Comparison of ENCODE assay signal across 17 cellular contexts in genomic region chr5:41559184-41559583, GRCh38. TPM values are rescaled to one million over a fixed set of nuclear protein-coding genes. Genes with fewer than 3 reads are reported as not detected.
DNase-seq lines count a peak whose midpoint lies in the region; ATAC-seq and TF ChIP-seq lines count a peak whose summit lies in the region.
"Had no signal": no experiment of that assay in that cellular context is flagged by ENCODE, and none has a peak within 500 bp of the region (broad histone marks: within the 10 kb centered on the region; RNA-seq: fewer than 3 reads in every experiment).

No MANE protein-coding gene starts in this region.

- H3K4me3 Mint-ChIP-seq in T-cell (no peak overlapping the region), CD14-positive monocyte (no peak overlapping the region)
- H3K4me3 Mint-ChIP-seq: CD4-positive, alpha-beta memory T cell; GM23338 had no signal

- no peaks in the 10 kb centered on the region for H3K4me1 ChIP-seq in adrenal gland (replicated peaks in 1 of 2)

- peak; percentile 66 for ATAC-seq in GM18498 (IDR thresholded peaks at IDR 0.05; ENCODE audit: unreplicated experiment)
- ATAC-seq in T-cell (replicated peaks in 1 of 4): no peak
- ATAC-seq: GM23338 had no signal

- CTCF ChIA-PET in T-cell (lab: Charles Lee): no interaction called here

- intact Hi-C loops in CD14-positive monocyte (cut with micrococcal nuclease) (no loop called here), adrenal gland (cut with DNase I) (no loop called here)

- H3K27me3 ChIP-seq in adrenal gland: no peaks in the 10 kb centered on the region

- peak; percentile 7 for DNase-seq in NAMALWA (ENCODE audit: low spot score)
- DNase-seq in inferior parietal cortex (ENCODE audit: extremely low spot score): peak; percentile 29
- no peak for DNase-seq in GOT3 (lab: John Stamatoyannopoulos, UW)
- DNase-seq in T-cell: no peak
- no peak for DNase-seq in CD14-positive monocyte (ENCODE audit: low spot score)
- no peak for DNase-seq in adrenal gland
- DNase-seq: Calu3; CD4-positive, alpha-beta memory T cell; COR-L47; DMS53; DMS79 treated with DMSO at 0.1 percent for 48 hours; GF-D8; H7; HCEC 1CT had no signal

- POLR2A ChIA-PET in T-cell (lab: Charles Lee): no interaction called here

- no peaks in the 10 kb centered on the region for H3K4me1 Mint-ChIP-seq in T-cell
- no peaks in the 10 kb centered on the region for H3K4me1 Mint-ChIP-seq in CD14-positive monocyte
- H3K4me1 Mint-ChIP-seq: CD4-positive, alpha-beta memory T cell; GM23338 had no signal

- TF ChIP-seq CTCF in CD14-positive monocyte (IDR thresholded peaks at IDR 0.05) (no peak), adrenal gland (IDR thresholded peaks at IDR 0.05) (no peak)

- no peaks in the 10 kb centered on the region for H3K9me3 ChIP-seq in adrenal gland (replicated peaks in 1 of 3)

- no peaks in the 10 kb centered on the region for H3K36me3 ChIP-seq in adrenal gland (replicated peaks in 1 of 2)

- WGBS in adrenal gland, 4 donors: 32 to 50% (median 43%) methylated on average over 3 of the region's 3 CpGs

- H3K27ac Mint-ChIP-seq in T-cell: no peak overlapping the region
- H3K27ac Mint-ChIP-seq in CD14-positive monocyte: no peak overlapping the region
- H3K27ac Mint-ChIP-seq: CD4-positive, alpha-beta memory T cell; GM23338 had no signal

- H3K36me3 Mint-ChIP-seq in T-cell (no peaks in the 10 kb centered on the region), CD14-positive monocyte (no peaks in the 10 kb centered on the region)
- H3K36me3 Mint-ChIP-seq: CD4-positive, alpha-beta memory T cell had no signal

- TF ChIP-seq POLR2A in adrenal gland (IDR thresholded peaks at IDR 0.05): no peak

- H3K27ac ChIP-seq in adrenal gland: no peak overlapping the region

- H3K27me3 Mint-ChIP-seq in T-cell (no peaks in the 10 kb centered on the region), CD14-positive monocyte (ENCODE audit: low read depth in 3 of 3) (no peaks in the 10 kb centered on the region)
- H3K27me3 Mint-ChIP-seq: CD4-positive, alpha-beta memory T cell had no signal

- H3K4me3 ChIP-seq in adrenal gland: no peak overlapping the region
- H3K4me3 ChIP-seq: GM23338 had no signal

- peaks cover 4 to 15% (median 8%) of the 10 kb centered on the region in 3 donors for H3K9me3 Mint-ChIP-seq in T-cell
- peaks cover 0 to 7% (median 3%) of the 10 kb centered on the region in 7 donors for H3K9me3 Mint-ChIP-seq in CD14-positive monocyte

RNA-seq across cellular contexts. Expression of gene PLCXD3, which starts 48.8 kb away (rescaled TPM):
- total RNA-seq in T-cell (under 1 TPM in 3 of 5 donors, not detected in 2; 0.03 to 0.07 (median 0.06) TPM), adrenal gland (10 to 100 TPM in 6 of 8 donors, 1 to 10 TPM in 2; 9.0 to 48.7 (median 16.3) TPM)
- polyA plus RNA-seq in CD14-positive monocyte (not detected), adrenal gland (10 to 100 TPM in 1 of 3 donors, 1 to 10 TPM in 2; 4.4 to 16.1 (median 6.7) TPM)
- total RNA-seq: Calu3; CD4-positive, alpha-beta memory T cell; G401 had no signal
- polyA plus RNA-seq: CD4-positive, alpha-beta memory T cell had no signal

Comparison
In these comparisons a context has a peak if more than half of its experiments do, and no peak if none do; other contexts are left out.
1. DNase-seq: peak in NAMALWA (single experiment) and inferior parietal cortex (single experiment); none in GOT3 (single experiment), T-cell (0 of 34), CD14-positive monocyte (single experiment) and adrenal gland (0 of 7).
2. RNA of gene PLCXD3, which starts 48.8 kb away (total RNA-seq): 9.0 to 48.7 TPM in adrenal gland; 0.03 to 0.07 TPM in T-cell; every median in the first group is over 4 times any median in the second.